Comparison of ENCODE assay signal across 20 cellular contexts in genomic region chr5:14705556-14705955, GRCh38. TPM values are rescaled to one million over a fixed set of nuclear protein-coding genes. Genes with fewer than 3 reads are reported as not detected.
DNase-seq lines count a peak whose midpoint lies in the region; ATAC-seq and TF ChIP-seq lines count a peak whose summit lies in the region.
"Had no signal": no experiment of that assay in that cellular context is flagged by ENCODE, and none has a peak within 500 bp of the region (broad histone marks: within the 10 kb centered on the region; RNA-seq: fewer than 3 reads in every experiment).

No MANE protein-coding gene starts in this region.

- peak overlapping the region; percentile 85 for H3K4me3 Mint-ChIP-seq in T-helper 1 cell treated with Interleukin-12 subunit alpha and Interleukin-12 subunit beta and Interleukin-4 antibody, amounts not matched to agents 30 μg/mL and 1 μg/mL, for 36 hours
- no peak overlapping the region for H3K4me3 Mint-ChIP-seq in HFFc6
- H3K4me3 Mint-ChIP-seq in activated naive CD8-positive, alpha-beta T cell treated with anti-CD3 and anti-CD28 coated beads, Interleukin-2, amount 50 U/mL, for 24 hours: no peak overlapping the region
- H3K4me3 Mint-ChIP-seq in GM23338: no peak overlapping the region

- no peaks in the 10 kb centered on the region for H4K20me1 ChIP-seq in GM23338 (replicated peaks; ENCODE audit: insufficient read depth)

- H3K4me1 ChIP-seq in parathyroid adenoma: peaks cover 19% of the 10 kb centered on the region
- no peaks in the 10 kb centered on the region; the same call in 1 of the 2 replicates for H3K4me1 ChIP-seq in GM23338 (ENCODE audit: insufficient read depth)
- H3K4me1 ChIP-seq: Caco-2, colonic mucosa had no signal

- H2AFZ ChIP-seq in parathyroid adenoma (no peak overlapping the region), GM23338 (no peak overlapping the region)

- H3K9ac ChIP-seq in parathyroid adenoma: no peak overlapping the region

- H3K4me2 ChIP-seq in parathyroid adenoma (ENCODE audit: low read length) (no peak overlapping the region), GM23338 (no peak overlapping the region)

- peaks cover 67% of the 10 kb centered on the region for H3K36me3 Mint-ChIP-seq in T-helper 1 cell treated with Interleukin-12 subunit alpha and Interleukin-12 subunit beta and Interleukin-4 antibody, amounts not matched to agents 30 μg/mL and 1 μg/mL, for 36 hours (ENCODE audit: low read depth)
- peaks cover 43% of the 10 kb centered on the region for H3K36me3 Mint-ChIP-seq in HFFc6 (ENCODE audit: low read depth)
- peaks cover 80% of the 10 kb centered on the region for H3K36me3 Mint-ChIP-seq in activated naive CD8-positive, alpha-beta T cell treated with anti-CD3 and anti-CD28 coated beads, Interleukin-2, amount 50 U/mL, for 24 hours (ENCODE audit: low read depth)
- H3K36me3 Mint-ChIP-seq in GM23338 (ENCODE audit: low read depth): peaks cover 25% of the 10 kb centered on the region

- H3K27ac Mint-ChIP-seq in T-helper 1 cell treated with Interleukin-12 subunit alpha and Interleukin-12 subunit beta and Interleukin-4 antibody, amounts not matched to agents 30 μg/mL and 1 μg/mL, for 36 hours: peak overlapping the region; percentile 100
- peak overlapping the region; percentile 98 for H3K27ac Mint-ChIP-seq in HFFc6
- H3K27ac Mint-ChIP-seq in activated naive CD8-positive, alpha-beta T cell treated with anti-CD3 and anti-CD28 coated beads, Interleukin-2, amount 50 U/mL, for 24 hours: peak overlapping the region; percentile 98
- H3K27ac Mint-ChIP-seq in GM23338: no peak overlapping the region

- ATAC-seq in activated naive CD8-positive, alpha-beta T cell treated with anti-CD3 and anti-CD28 coated beads, Interleukin-2, amount 50 U/mL, for 24 hours: no peak
- ATAC-seq in GM23338: no peak
- ATAC-seq: esophagus mucosa had no signal

- TF ChIP-seq CTCF in HFFc6 (IDR thresholded peaks at IDR 0.05) (no peak), parathyroid adenoma (IDR thresholded peaks at IDR 0.05) (no peak), GM23338 (conservative IDR thresholded peaks at IDR 0.05; ENCODE audit: low read depth in 2 of 2) (no peak), WERI-Rb-1 (IDR thresholded peaks at IDR 0.05; ENCODE audit: low read depth, low read length) (no peak)

- H3K27me3 ChIP-seq in parathyroid adenoma (ENCODE audit: control insufficient read depth, insufficient read depth, low read length): no peaks in the 10 kb centered on the region
- H3K27me3 ChIP-seq in GM23338 (ENCODE audit: insufficient read depth): no peaks in the 10 kb centered on the region
- H3K27me3 ChIP-seq in WERI-Rb-1 (ENCODE audit: insufficient read depth, low read depth, severe bottlenecking): no peaks in the 10 kb centered on the region
- H3K27me3 ChIP-seq: colonic mucosa, ovary had no signal

- H3K9me3 ChIP-seq in parathyroid adenoma (ENCODE audit: control insufficient read depth, low read length): no peaks in the 10 kb centered on the region
- no peaks in the 10 kb centered on the region for H3K9me3 ChIP-seq in WERI-Rb-1 (ENCODE audit: severe bottlenecking)
- H3K9me3 ChIP-seq: Caco-2, colonic mucosa, ovary had no signal

- H3K27ac ChIP-seq in parathyroid adenoma (peak overlapping the region; percentile 69), GM23338 (ENCODE audit: low read depth) (no peak overlapping the region), WERI-Rb-1 (no peak overlapping the region)
- H3K27ac ChIP-seq: colonic mucosa, ovary had no signal

- H3K4me3 ChIP-seq in parathyroid adenoma (ENCODE audit: low read depth, low read length) (no peak overlapping the region), GM23338 (no peak overlapping the region), WERI-Rb-1 (ENCODE audit: low read depth, low read length) (no peak overlapping the region)
- H3K4me3 ChIP-seq: colonic mucosa, ovary had no signal

- no peaks in the 10 kb centered on the region for H3K79me2 ChIP-seq in parathyroid adenoma
- H3K79me2 ChIP-seq in GM23338 (replicated peaks; ENCODE audit: insufficient read depth): no peaks in the 10 kb centered on the region

- no peaks in the 10 kb centered on the region for H3K27me3 Mint-ChIP-seq in T-helper 1 cell treated with Interleukin-12 subunit alpha and Interleukin-12 subunit beta and Interleukin-4 antibody, amounts not matched to agents 30 μg/mL and 1 μg/mL, for 36 hours (ENCODE audit: low read depth)
- H3K27me3 Mint-ChIP-seq in HFFc6 (ENCODE audit: insufficient read depth): peaks cover 3% of the 10 kb centered on the region; the same call in 1 of the 2 replicates
- no peaks in the 10 kb centered on the region for H3K27me3 Mint-ChIP-seq in activated naive CD8-positive, alpha-beta T cell treated with anti-CD3 and anti-CD28 coated beads, Interleukin-2, amount 50 U/mL, for 24 hours
- peaks cover 15% of the 10 kb centered on the region for H3K27me3 Mint-ChIP-seq in GM23338 (ENCODE audit: insufficient read depth, low read depth, poor library complexity)

- H3K9me2 ChIP-seq in GM23338 (ENCODE audit: insufficient read depth): no peaks in the 10 kb centered on the region

- H3K36me3 ChIP-seq in parathyroid adenoma (ENCODE audit: control insufficient read depth, insufficient read depth, low read length): no peaks in the 10 kb centered on the region
- no peaks in the 10 kb centered on the region for H3K36me3 ChIP-seq in GM23338 (ENCODE audit: insufficient read depth)
- peaks cover 70% of the 10 kb centered on the region for H3K36me3 ChIP-seq in WERI-Rb-1
- H3K36me3 ChIP-seq: colonic mucosa, ovary had no signal

- H3F3A ChIP-seq in GM23338 (replicated peaks; ENCODE audit: low read depth): no peaks in the 10 kb centered on the region

- H3K9me3 Mint-ChIP-seq in T-helper 1 cell treated with Interleukin-12 subunit alpha and Interleukin-12 subunit beta and Interleukin-4 antibody, amounts not matched to agents 30 μg/mL and 1 μg/mL, for 36 hours: no peaks in the 10 kb centered on the region
- no peaks in the 10 kb centered on the region for H3K9me3 Mint-ChIP-seq in HFFc6
- H3K9me3 Mint-ChIP-seq in activated naive CD8-positive, alpha-beta T cell treated with anti-CD3 and anti-CD28 coated beads, Interleukin-2, amount 50 U/mL, for 24 hours: no peaks in the 10 kb centered on the region
- no peaks in the 10 kb centered on the region for H3K9me3 Mint-ChIP-seq in GM23338

- DNase-seq in T-helper 1 cell (no peak), HFFc6 (no peak), 8988T (no peak), GM23338 (ENCODE audit: low spot score) (no peak), WERI-Rb-1 (no peak)
- DNase-seq in activated naive CD8-positive, alpha-beta T cell treated with anti-CD3 and anti-CD28 coated beads, Interleukin-2, amount 50 U/mL, for 24 hours: no peak
- DNase-seq: anterior cingulate cortex, Caco-2, colonic mucosa, GDM1, KG1, kidney, NCI-H1417 treated with DMSO at 0.1 percent for 48 hours, NCI-H446, ovary, SHP77, substantia nigra had no signal

- H3K4me1 Mint-ChIP-seq in T-helper 1 cell treated with Interleukin-12 subunit alpha and Interleukin-12 subunit beta and Interleukin-4 antibody, amounts not matched to agents 30 μg/mL and 1 μg/mL, for 36 hours (ENCODE audit: low read depth): peaks cover 74% of the 10 kb centered on the region
- H3K4me1 Mint-ChIP-seq in HFFc6 (ENCODE audit: low read depth) (peaks cover 21% of the 10 kb centered on the region), GM23338 (no peaks in the 10 kb centered on the region)
- peaks cover 90% of the 10 kb centered on the region for H3K4me1 Mint-ChIP-seq in activated naive CD8-positive, alpha-beta T cell treated with anti-CD3 and anti-CD28 coated beads, Interleukin-2, amount 50 U/mL, for 24 hours

TF ChIP-seq in GM23338, 12 proteins besides CTCF, POLR2A, EP300 and RAD21 (continues in another document):
- no peak for TF ChIP-seq ZNF331 (CRISPR knock-in tag; IDR thresholded peaks at IDR 0.05; ENCODE audit: low read depth)

RNA-seq across cellular contexts. Expression of gene OTULIN, which starts 41.0 kb away (rescaled TPM):
- 10 to 100 TPM; 17.5 to 22.0 (median 21.3) TPM for total RNA-seq in HFFc6 (2021; fragmentation: NEBNext Ultra II Directional; extraction: Animal tissue kit (Norgen Biotek cat#: 25700))
- 19.2 and 43.9 TPM in 2 replicates for total RNA-seq in GM23338 (2014; rRNA removed; shearing (Covaris generic))
- polyA plus RNA-seq in GM23338 (2016; fragmentation: Nextera tagmentation; extraction: Ambion mirVana): 21.2 and 24.3 TPM in 2 replicates
